26 cellular contexts compared by ENCODE assay signal in the genomic region with DNA sequence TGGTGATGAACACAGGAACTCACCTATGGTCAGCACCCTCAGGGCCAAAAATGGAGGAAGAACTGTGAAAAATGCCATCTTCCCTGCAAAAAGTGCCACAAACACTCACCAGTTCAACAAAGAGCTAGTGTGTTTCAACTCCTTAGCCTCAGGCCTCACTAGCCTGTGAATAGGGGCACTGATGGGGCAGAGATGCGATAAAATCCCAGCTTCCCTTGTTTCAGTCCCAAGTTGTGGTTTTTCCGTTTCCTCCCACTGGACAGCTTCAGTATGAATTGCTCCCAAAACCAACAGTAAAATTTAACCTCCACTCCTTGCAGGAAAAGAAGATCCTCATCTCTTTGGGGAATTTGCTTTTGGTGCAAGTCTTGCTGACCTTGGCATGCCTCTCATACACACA.
"Had no signal": no experiment of that assay in that cellular context is flagged by ENCODE, and none has a peak within 500 bp of the region (broad histone marks: within the 10 kb centered on the region; RNA-seq: fewer than 3 reads in every experiment).

No MANE protein-coding gene starts in this region.

- H3K4me1 ChIP-seq: esophagus squamous epithelium had no signal

- DNase-seq: activated CD4-positive, alpha-beta memory T cell treated with anti-CD3 and anti-CD28 coated beads, Interleukin-2, amount 10 ng/mL, durations not matched to agents 7 days and 5 days; activated CD4-positive, alpha-beta T cell treated with anti-CD3 and anti-CD28 coated beads for 1 hour; activated CD4-positive, alpha-beta T cell treated with anti-CD3 and anti-CD28 coated beads for 4 hours; activated CD4-positive, alpha-beta T cell treated with anti-CD3 and anti-CD28 coated beads, Interleukin-2, amount 10 ng/mL, durations not matched to agents 7 days and 5 days; activated CD4-positive, alpha-beta T cell treated with anti-CD3 and anti-CD28 coated beads, Interleukin-2, amount 50 U/mL, for 4 hours; activated CD8-positive, alpha-beta memory T cell treated with anti-CD3 and anti-CD28 coated beads, Interleukin-2, amount 50 U/mL, for 48 hours; activated gamma-delta T cell; activated naive CD4-positive, alpha-beta T cell; activated naive CD4-positive, alpha-beta T cell treated with anti-CD3 and anti-CD28 coated beads, Interleukin-2, amount 10 ng/mL, durations not matched to agents 7 days and 5 days; activated naive CD8-positive, alpha-beta T cell treated with anti-CD3 and anti-CD28 coated beads, Interleukin-2, amount 10 ng/mL, durations not matched to agents 7 days and 5 days; activated T-cell treated with anti-CD3 and anti-CD28 coated beads for 4 hours; activated T-cell treated with anti-CD3 and anti-CD28 coated beads, Interleukin-2, amount 50 U/mL, for 24 hours; activated T-cell treated with anti-CD3 and anti-CD28 coated beads, Interleukin-2, amount 50 U/mL, for 72 hours; dorsolateral prefrontal cortex; effector memory CD4-positive, alpha-beta T cell; endodermal cell; esophagus squamous epithelium; head of caudate nucleus; T-helper 2 cell had no signal

- H3K9me3 ChIP-seq: ascending aorta, esophagus squamous epithelium had no signal

- H3K27me3 ChIP-seq: ascending aorta, dorsolateral prefrontal cortex, esophagus squamous epithelium had no signal

- H3K4me1 Mint-ChIP-seq: activated CD4-positive, alpha-beta memory T cell treated with anti-CD3 and anti-CD28 coated beads, Interleukin-2, amount 10 ng/mL, durations not matched to agents 7 days and 5 days; activated CD4-positive, alpha-beta T cell treated with anti-CD3 and anti-CD28 coated beads, Interleukin-2, amount 10 ng/mL, durations not matched to agents 7 days and 5 days; activated naive CD4-positive, alpha-beta T cell treated with anti-CD3 and anti-CD28 coated beads, Interleukin-2, amount 10 ng/mL, durations not matched to agents 7 days and 5 days; activated naive CD8-positive, alpha-beta T cell treated with anti-CD3 and anti-CD28 coated beads, Interleukin-2, amount 10 ng/mL, durations not matched to agents 7 days and 5 days; central memory CD8-positive, alpha-beta T cell had no signal

- ATAC-seq: activated naive CD4-positive, alpha-beta T cell treated with anti-CD3 and anti-CD28 coated beads, Interleukin-2, amount 50 U/mL, for 72 hours; activated T-cell treated with anti-CD3 and anti-CD28 coated beads, Interleukin-2, amount 50 U/mL, for 72 hours had no signal

- H3K27ac ChIP-seq: ascending aorta, coronary artery, epithelial cell of prostate, esophagus squamous epithelium had no signal

- H3K27me3 Mint-ChIP-seq: activated CD4-positive, alpha-beta memory T cell treated with anti-CD3 and anti-CD28 coated beads, Interleukin-2, amount 10 ng/mL, durations not matched to agents 7 days and 5 days; activated CD4-positive, alpha-beta T cell treated with anti-CD3 and anti-CD28 coated beads, Interleukin-2, amount 10 ng/mL, durations not matched to agents 7 days and 5 days; activated naive CD4-positive, alpha-beta T cell treated with anti-CD3 and anti-CD28 coated beads, Interleukin-2, amount 10 ng/mL, durations not matched to agents 7 days and 5 days; activated naive CD8-positive, alpha-beta T cell treated with anti-CD3 and anti-CD28 coated beads, Interleukin-2, amount 10 ng/mL, durations not matched to agents 7 days and 5 days; activated T-cell treated with anti-CD3 and anti-CD28 coated beads, Interleukin-2, amount 50 U/mL, for 24 hours; central memory CD8-positive, alpha-beta T cell; dendritic cell treated with granulocyte-macrophage colony-stimulating factor and Interleukin-4, amounts not matched to agents 40 ng/mL and 50 ng/mL, for 4 days had no signal

- H3K9me3 Mint-ChIP-seq: activated CD4-positive, alpha-beta memory T cell treated with anti-CD3 and anti-CD28 coated beads, Interleukin-2, amount 10 ng/mL, durations not matched to agents 7 days and 5 days; activated CD4-positive, alpha-beta T cell treated with anti-CD3 and anti-CD28 coated beads, Interleukin-2, amount 10 ng/mL, durations not matched to agents 7 days and 5 days; activated naive CD4-positive, alpha-beta T cell treated with anti-CD3 and anti-CD28 coated beads, Interleukin-2, amount 10 ng/mL, durations not matched to agents 7 days and 5 days; activated T-cell treated with anti-CD3 and anti-CD28 coated beads, Interleukin-2, amount 50 U/mL, for 24 hours; brain; endodermal cell had no signal

- H3K4me3 ChIP-seq: ascending aorta, coronary artery, dorsolateral prefrontal cortex, esophagus squamous epithelium had no signal

- H3K4me3 Mint-ChIP-seq: activated CD4-positive, alpha-beta memory T cell treated with anti-CD3 and anti-CD28 coated beads, Interleukin-2, amount 10 ng/mL, durations not matched to agents 7 days and 5 days; activated CD4-positive, alpha-beta T cell treated with anti-CD3 and anti-CD28 coated beads, Interleukin-2, amount 10 ng/mL, durations not matched to agents 7 days and 5 days; activated naive CD4-positive, alpha-beta T cell treated with anti-CD3 and anti-CD28 coated beads, Interleukin-2, amount 10 ng/mL, durations not matched to agents 7 days and 5 days; activated naive CD8-positive, alpha-beta T cell treated with anti-CD3 and anti-CD28 coated beads, Interleukin-2, amount 10 ng/mL, durations not matched to agents 7 days and 5 days; activated T-cell treated with anti-CD3 and anti-CD28 coated beads, Interleukin-2, amount 50 U/mL, for 24 hours; activated T-cell treated with anti-CD3 and anti-CD28 coated beads, Interleukin-2, amount 50 U/mL, for 72 hours; brain; central memory CD8-positive, alpha-beta T cell; dendritic cell treated with granulocyte-macrophage colony-stimulating factor and Interleukin-4, amounts not matched to agents 40 ng/mL and 50 ng/mL, for 4 days; endodermal cell had no signal

- H3K27ac Mint-ChIP-seq: activated CD4-positive, alpha-beta memory T cell treated with anti-CD3 and anti-CD28 coated beads, Interleukin-2, amount 10 ng/mL, durations not matched to agents 7 days and 5 days; activated CD4-positive, alpha-beta T cell treated with anti-CD3 and anti-CD28 coated beads, Interleukin-2, amount 10 ng/mL, durations not matched to agents 7 days and 5 days; activated naive CD4-positive, alpha-beta T cell treated with anti-CD3 and anti-CD28 coated beads, Interleukin-2, amount 10 ng/mL, durations not matched to agents 7 days and 5 days; activated naive CD4-positive, alpha-beta T cell treated with anti-CD3 and anti-CD28 coated beads, Interleukin-2, amount 50 U/mL, for 72 hours; activated naive CD8-positive, alpha-beta T cell treated with anti-CD3 and anti-CD28 coated beads, Interleukin-2, amount 10 ng/mL, durations not matched to agents 7 days and 5 days; activated T-cell treated with anti-CD3 and anti-CD28 coated beads, Interleukin-2, amount 50 U/mL, for 24 hours; activated T-cell treated with anti-CD3 and anti-CD28 coated beads, Interleukin-2, amount 50 U/mL, for 72 hours; brain; dendritic cell treated with granulocyte-macrophage colony-stimulating factor and Interleukin-4, amounts not matched to agents 40 ng/mL and 50 ng/mL, for 4 days; endodermal cell had no signal

- H3K36me3 Mint-ChIP-seq: activated naive CD4-positive, alpha-beta T cell treated with anti-CD3 and anti-CD28 coated beads, Interleukin-2, amount 10 ng/mL, durations not matched to agents 7 days and 5 days; activated naive CD8-positive, alpha-beta T cell treated with anti-CD3 and anti-CD28 coated beads, Interleukin-2, amount 10 ng/mL, durations not matched to agents 7 days and 5 days; brain had no signal
